Comparison of ENCODE assay signal across 19 cellular contexts in genomic region chr18:7684966-7685365, GRCh38.
A peak's percentile ranks its signal among the peaks of the same experiment; 100 is the strongest.
DNase-seq lines count a peak whose midpoint lies in the region; FAIRE-seq and TF ChIP-seq lines count a peak whose summit lies in the region.
"Had no signal": no experiment of that assay in that cellular context is flagged by ENCODE, and none has a peak within 500 bp of the region (broad histone marks: within the 10 kb centered on the region; RNA-seq: fewer than 3 reads in every experiment).

No MANE protein-coding gene starts in this region.

- H3K27me3 Mint-ChIP-seq in endodermal cell (ENCODE audit: insufficient read depth), result no peaks in the 10 kb centered on the region

- peaks cover 45% of the 10 kb centered on the region for H3K4me1 Mint-ChIP-seq in endodermal cell

- no peaks in the 10 kb centered on the region for H3K9me3 Mint-ChIP-seq in endodermal cell

- peak overlapping the region; percentile 29 for H3K18ac ChIP-seq in trophoblast cell (ENCODE audit: low read length)

- H2AK5ac ChIP-seq in trophoblast cell (ENCODE audit: low read length), result peak overlapping the region; percentile 14

- H2BK120ac ChIP-seq in trophoblast cell (ENCODE audit: insufficient read depth, low read length, poor library complexity), result peak overlapping the region; percentile 53

- DNase-seq in H54 (ENCODE audit: insufficient read length, low spot score) (peak; percentile 5), RPMI7951 (ENCODE audit: low read depth) (peak; percentile 27), endodermal cell (no peak), trophoblast cell (no peak), NCI-H1417 treated with DMSO at 0.1 percent for 48 hours (lab: John Stamatoyannopoulos, UW) (no peak), NAMALWA (ENCODE audit: low spot score) (no peak)
- DNase-seq in activated naive CD4-positive, alpha-beta T cell treated with Interleukin-2 at 50 U/mL for 16 hours, result no peak
- DNase-seq: activated CD4-positive, alpha-beta T cell treated with anti-CD3 and anti-CD28 coated beads for 4 hours; activated CD8-positive, alpha-beta memory T cell treated with anti-CD3 and anti-CD28 coated beads for 24 hours; activated effector memory CD4-positive, alpha-beta T cell treated with anti-CD3 and anti-CD28 coated beads, Interleukin-2, amount 50 U/mL, for 16 hours; Calu3; DND-41; left cardiac atrium; NCI-H146; stimulated activated CD4-positive, alpha-beta T cell treated with anti-CD3 and anti-CD28 coated beads, Interleukin-15, amount 100 ng/mL, for 24 hours; stimulated activated naive CD4-positive, alpha-beta T cell had no signal

- no peak overlapping the region for H3K4ac ChIP-seq in trophoblast cell (ENCODE audit: low read depth, low read length)

- FAIRE-seq in H54 (lab: Jason Lieb, UNC), result peak; percentile 91
- FAIRE-seq: GM12878 had no signal

- H3K4me3 ChIP-seq in endodermal cell (ENCODE audit: low read length) (no peak overlapping the region), trophoblast cell (ENCODE audit: low read depth, low read length) (no peak overlapping the region)
- H3K4me3 ChIP-seq: GM12878, suprapubic skin had no signal

- TF ChIP-seq CTCF in endodermal cell (conservative IDR thresholded peaks at IDR 0.05), result no peak

- H2AFZ ChIP-seq in trophoblast cell (ENCODE audit: insufficient read depth, low read length, poor library complexity), result no peak overlapping the region

- no peaks in the 10 kb centered on the region for H3K79me2 ChIP-seq in trophoblast cell (ENCODE audit: control insufficient read depth, insufficient read depth, low read length, poor library complexity)

- H2BK5ac ChIP-seq in trophoblast cell (ENCODE audit: low read depth, low read length, poor library complexity), result peak overlapping the region; percentile 52

- peaks cover 4% of the 10 kb centered on the region for H3K79me1 ChIP-seq in trophoblast cell (ENCODE audit: low read length)

- WGBS in endodermal cell (ENCODE audit: insufficient coverage in 1 of 2, insufficient read length in 1 of 2), 2 experiments, result 94% methylated on average over 2 of the region's 3 CpGs; no CpG with 5 or more reads in 1 of the 2 experiments
- WGBS in trophoblast cell (ENCODE audit: extremely low coverage, insufficient coverage, insufficient read length), result no CpG with 5 or more reads among the region's 3 CpGs

- H3K14ac ChIP-seq in trophoblast cell (ENCODE audit: low read length), result peak overlapping the region; percentile 48

- TF ChIP-seq POLR2A in H54 (IDR thresholded peaks at IDR 0.05; ENCODE audit: low read depth, low read length), result no peak

- no peaks in the 10 kb centered on the region for H3K27me3 ChIP-seq in endodermal cell (ENCODE audit: control insufficient read depth, insufficient read depth, low read length, poor library complexity, severe bottlenecking)
- no peaks in the 10 kb centered on the region for H3K27me3 ChIP-seq in trophoblast cell (ENCODE audit: insufficient read depth, low read length)
- H3K27me3 ChIP-seq: suprapubic skin had no signal

- no peak overlapping the region for H4K8ac ChIP-seq in trophoblast cell (ENCODE audit: low read depth, low read length)

- H3K27ac Mint-ChIP-seq in endodermal cell, result peak overlapping the region; percentile 5

- no peak overlapping the region for H3K23ac ChIP-seq in trophoblast cell (ENCODE audit: low read length)

- H3K27ac ChIP-seq in endodermal cell (ENCODE audit: low read depth, low read length), result no peak overlapping the region
- no peak overlapping the region for H3K27ac ChIP-seq in trophoblast cell (ENCODE audit: low read depth, low read length)
- H3K27ac ChIP-seq: C4-2B, suprapubic skin had no signal

- H3K4me2 ChIP-seq in trophoblast cell (ENCODE audit: low read length), result no peak overlapping the region

- no peaks in the 10 kb centered on the region for H3K36me3 ChIP-seq in endodermal cell (ENCODE audit: control insufficient read depth, insufficient read depth, low read length)
- no peaks in the 10 kb centered on the region for H3K36me3 ChIP-seq in trophoblast cell (ENCODE audit: control insufficient read depth in 1 of 2, insufficient read depth in 2 of 2, low read length in 2 of 2)
- H3K36me3 ChIP-seq: suprapubic skin had no signal

- H2BK12ac ChIP-seq in trophoblast cell (ENCODE audit: low read length), result peak overlapping the region; percentile 17

- no peak overlapping the region for H3K4me3 Mint-ChIP-seq in endodermal cell

- no peak overlapping the region for H3K9ac ChIP-seq in endodermal cell (ENCODE audit: extremely low read depth, low read length, poor library complexity, severe bottlenecking)
- H3K9ac ChIP-seq in trophoblast cell (ENCODE audit: low read length), result no peak overlapping the region

- H3K9me3 ChIP-seq in endodermal cell (ENCODE audit: control insufficient read depth, low read length), result no peaks in the 10 kb centered on the region
- H3K9me3 ChIP-seq in trophoblast cell (ENCODE audit: insufficient read depth, low read depth, low read length), result no peaks in the 10 kb centered on the region
- H3K9me3 ChIP-seq: suprapubic skin had no signal

- no peaks in the 10 kb centered on the region for H3K36me3 Mint-ChIP-seq in endodermal cell (ENCODE audit: low read depth)

- H4K12ac ChIP-seq in trophoblast cell (ENCODE audit: low read depth, low read length), result no peak overlapping the region

- H3K4me1 ChIP-seq in endodermal cell (ENCODE audit: control insufficient read depth, insufficient read depth, low read length) (peaks cover 13% of the 10 kb centered on the region), trophoblast cell (ENCODE audit: control insufficient read depth in 1 of 2, insufficient read depth in 2 of 2, low read length in 2 of 2) (peaks cover 5 to 7% of the 10 kb centered on the region in 2 experiments)
- H3K4me1 ChIP-seq: suprapubic skin had no signal

- peak overlapping the region; percentile 55 for H4K91ac ChIP-seq in trophoblast cell (ENCODE audit: low read depth, low read length)

Comparison
In these comparisons a context has a peak if more than half of its experiments do, and no peak if none do; other contexts are left out.
1. DNase-seq: peak in H54 (single experiment) and RPMI7951 (single experiment); none in endodermal cell (single experiment), trophoblast cell (0 of 2), activated naive CD4-positive, alpha-beta T cell treated with Interleukin-2 at 50 U/mL for 16 hours (single experiment), NCI-H1417 treated with DMSO at 0.1 percent for 48 hours (single experiment) and NAMALWA (single experiment).